ENCODE assay signal across 12 cellular contexts in the genomic region with DNA sequence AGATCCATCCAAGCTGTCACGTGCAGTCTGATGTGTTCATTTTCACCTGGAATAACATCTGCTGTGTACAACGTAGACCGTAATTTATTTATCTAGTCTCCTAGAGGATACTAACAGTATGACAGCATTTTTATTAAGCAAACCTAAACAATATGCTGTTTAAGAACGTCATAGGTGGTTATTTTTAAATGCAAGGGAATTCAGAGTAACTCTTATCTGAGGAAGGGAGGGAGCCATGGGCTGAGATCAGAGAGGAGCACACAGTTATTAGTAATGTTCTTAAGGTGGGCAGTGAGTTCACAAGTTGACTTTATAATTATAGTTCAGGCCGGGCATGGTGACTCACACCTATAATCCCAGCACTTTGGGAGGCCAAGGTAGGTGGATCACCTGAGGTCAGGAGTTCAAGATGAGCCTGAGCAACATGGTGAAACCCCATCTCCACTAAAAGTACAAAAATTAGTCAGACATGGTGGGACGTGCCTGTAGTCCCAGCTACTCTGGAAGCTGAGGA.
DNase-seq lines count a peak whose midpoint lies in the region; ATAC-seq and TF ChIP-seq lines count a peak whose summit lies in the region.
"Had no signal": no experiment of that assay in that cellular context is flagged by ENCODE, and none has a peak within 500 bp of the region (broad histone marks: within the 10 kb centered on the region; RNA-seq: fewer than 3 reads in every experiment).

No MANE protein-coding gene starts in this region.

- H3K9me3 Mint-ChIP-seq in activated T-cell treated with anti-CD3 and anti-CD28 coated beads, Interleukin-2, amount 50 U/mL, for 4 hours: no peaks in the 10 kb centered on the region

- no peak overlapping the region for H3K4me3 ChIP-seq in esophagus squamous epithelium

- no peaks in the 10 kb centered on the region for H3K27me3 Mint-ChIP-seq in activated T-cell treated with anti-CD3 and anti-CD28 coated beads, Interleukin-2, amount 50 U/mL, for 4 hours (ENCODE audit: low read depth)

- peaks cover 0 to 17% (median 2%) of the 10 kb centered on the region in 3 donors for H3K4me1 ChIP-seq in esophagus squamous epithelium
- H3K4me1 ChIP-seq: BE2C had no signal

- TF ChIP-seq CTCF in esophagus squamous epithelium (IDR thresholded peaks at IDR 0.05): no peak

- H3K27me3 ChIP-seq in esophagus squamous epithelium: peaks cover 0 to 8% (median 0%) of the 10 kb centered on the region in 4 donors
- H3K27me3 ChIP-seq: BE2C had no signal

- DNase-seq in activated T-cell treated with anti-CD3 and anti-CD28 coated beads, Interleukin-2, amount 50 U/mL, for 4 hours: no peak
- DNase-seq in activated T-cell treated with anti-CD3 and anti-CD28 coated beads for 4 hours (no peak), NCI-H1694 treated with DMSO at 0.1 percent for 48 hours (lab: John Stamatoyannopoulos, UW) (peak; percentile 43), dermis blood vessel endothelial cell (peak; percentile 6), renal cortical epithelial cell (ENCODE audit: low read depth) (peak; percentile 30), esophagus squamous epithelium (lab: John Stamatoyannopoulos, UW) (no peak)
- DNase-seq: BE2C, NCI-H2029 treated with DMSO at 0.1 percent for 48 hours, T-helper 9 cell had no signal

- no peaks in the 10 kb centered on the region for H3K36me3 Mint-ChIP-seq in activated T-cell treated with anti-CD3 and anti-CD28 coated beads, Interleukin-2, amount 50 U/mL, for 4 hours (ENCODE audit: insufficient read depth)

- intact Hi-C loops in esophagus squamous epithelium (cut with DNase I): no loop called here

- no peaks in the 10 kb centered on the region for H3K36me3 ChIP-seq in esophagus squamous epithelium
- H3K36me3 ChIP-seq: BE2C had no signal

- H3K4me1 Mint-ChIP-seq in activated T-cell treated with anti-CD3 and anti-CD28 coated beads, Interleukin-2, amount 50 U/mL, for 4 hours (ENCODE audit: low read depth): peaks cover 5% of the 10 kb centered on the region

- H3K9me3 ChIP-seq in esophagus squamous epithelium: peaks cover 0 to 6% (median 3%) of the 10 kb centered on the region in 3 donors
- H3K9me3 ChIP-seq: BE2C had no signal

- ATAC-seq in activated T-cell treated with anti-CD3 and anti-CD28 coated beads, Interleukin-2, amount 50 U/mL, for 4 hours: peak; percentile 58 to 61
- no peak for ATAC-seq in HG03571 (IDR thresholded peaks at IDR 0.05; ENCODE audit: unreplicated experiment)
- no peak for ATAC-seq in HG03039 (IDR thresholded peaks at IDR 0.05; ENCODE audit: unreplicated experiment)

- H3K4me3 Mint-ChIP-seq in activated T-cell treated with anti-CD3 and anti-CD28 coated beads, Interleukin-2, amount 50 U/mL, for 4 hours: no peak overlapping the region

- H3K27ac ChIP-seq in esophagus squamous epithelium: no peak overlapping the region
- H3K27ac ChIP-seq: KMS-11 had no signal

- WGBS in esophagus squamous epithelium, 2 donors: 47 to 56% methylated on average over 6 of the region's 6 CpGs

- no peak for TF ChIP-seq POLR2A in esophagus squamous epithelium (IDR thresholded peaks at IDR 0.05)

Comparison
In these comparisons a context has a peak if more than half of its experiments do, and no peak if none do; other contexts are left out.
1. ATAC-seq: peak in activated T-cell treated with anti-CD3 and anti-CD28 coated beads, Interleukin-2, amount 50 U/mL, for 4 hours (2 of 2); none in HG03571 (single experiment) and HG03039 (single experiment).
2. DNase-seq: peak in NCI-H1694 treated with DMSO at 0.1 percent for 48 hours (single experiment), dermis blood vessel endothelial cell (single experiment) and renal cortical epithelial cell (single experiment); none in activated T-cell treated with anti-CD3 and anti-CD28 coated beads, Interleukin-2, amount 50 U/mL, for 4 hours (single experiment), activated T-cell treated with anti-CD3 and anti-CD28 coated beads for 4 hours (single experiment) and esophagus squamous epithelium (single experiment).